Comparison of ENCODE assay signal across 20 cellular contexts in genomic region chr22:26768986-26769385, GRCh38.
"Had no signal": no experiment of that assay in that cellular context is flagged by ENCODE, and none has a peak within 500 bp of the region (broad histone marks: within the 10 kb centered on the region; RNA-seq: fewer than 3 reads in every experiment).

No MANE protein-coding gene starts in this region.

- FAIRE-seq: keratinocyte had no signal

- H3K4me3 ChIP-seq: adrenal gland, dorsolateral prefrontal cortex, gastrocnemius medialis, lung, sigmoid colon, spleen, thoracic aorta had no signal

- H3K4me3 Mint-ChIP-seq: activated CD4-positive, alpha-beta T cell treated with anti-CD3 and anti-CD28 coated beads, Interleukin-2, amount 10 ng/mL, durations not matched to agents 7 days and 5 days; mesothelial cell of epicardium; natural killer cell treated with Interleukin-12 subunit alpha and Interleukin-12 subunit beta and Interleukin-15 and Interleukin-18, amount 100 ng/mL, for 72 hours; stimulated activated naive B cell treated with anti-CD40 and anti-IgM and Interleukin-4, amounts not matched to agents 10 μg/mL and 1 μg/mL and 100 μg/mL, for 72 hours; T-cell had no signal

- H3K27ac Mint-ChIP-seq: activated CD4-positive, alpha-beta T cell treated with anti-CD3 and anti-CD28 coated beads, Interleukin-2, amount 10 ng/mL, durations not matched to agents 7 days and 5 days; mesothelial cell of epicardium; natural killer cell treated with Interleukin-12 subunit alpha and Interleukin-12 subunit beta and Interleukin-15 and Interleukin-18, amount 100 ng/mL, for 72 hours; stimulated activated naive B cell treated with anti-CD40 and anti-IgM and Interleukin-4, amounts not matched to agents 10 μg/mL and 1 μg/mL and 100 μg/mL, for 72 hours; T-cell had no signal

- H3K27me3 Mint-ChIP-seq: activated CD4-positive, alpha-beta T cell treated with anti-CD3 and anti-CD28 coated beads, Interleukin-2, amount 10 ng/mL, durations not matched to agents 7 days and 5 days; natural killer cell treated with Interleukin-12 subunit alpha and Interleukin-12 subunit beta and Interleukin-15 and Interleukin-18, amount 100 ng/mL, for 72 hours; stimulated activated naive B cell treated with anti-CD40 and anti-IgM and Interleukin-4, amounts not matched to agents 10 μg/mL and 1 μg/mL and 100 μg/mL, for 72 hours; T-cell had no signal

- DNase-seq: activated CD4-positive, alpha-beta T cell treated with anti-CD3 and anti-CD28 coated beads, Interleukin-2, amount 10 ng/mL, durations not matched to agents 7 days and 5 days; activated CD8-positive, alpha-beta memory T cell treated with anti-CD3 and anti-CD28 coated beads, Interleukin-2, amount 50 U/mL, for 48 hours; activated gamma-delta T cell treated with Interleukin-2 at 50 U/mL for 16 hours; adrenal gland; dorsolateral prefrontal cortex; gastrocnemius medialis; head of caudate nucleus; sigmoid colon; spleen; stimulated activated naive B cell treated with anti-CD40 and anti-IgM and Interleukin-4, amounts not matched to agents 10 μg/mL and 1 μg/mL and 100 μg/mL, for 72 hours; T-cell; T-helper 9 cell had no signal

- H3K27me3 ChIP-seq: adrenal gland, dorsolateral prefrontal cortex, gastrocnemius medialis, sigmoid colon, spleen had no signal

- H3K9me3 ChIP-seq: adrenal gland, gastrocnemius medialis, thoracic aorta had no signal

- ATAC-seq: activated CD4-positive, CD25-positive, alpha-beta regulatory T cell treated with anti-CD3 and anti-CD28 coated beads, Interleukin-2, amount 50 U/mL, for 24 hours; activated naive CD4-positive, alpha-beta T cell treated with anti-CD3 and anti-CD28 coated beads, Interleukin-2, amount 50 U/mL, for 72 hours; gastrocnemius medialis; natural killer cell treated with Interleukin-12 subunit alpha and Interleukin-12 subunit beta and Interleukin-15 and Interleukin-18, amount 100 ng/mL, for 72 hours; stimulated activated naive B cell treated with anti-CD40 and anti-IgM and Interleukin-4, amounts not matched to agents 10 μg/mL and 1 μg/mL and 100 μg/mL, for 72 hours; T-cell had no signal

- H3K27ac ChIP-seq: adrenal gland, dorsolateral prefrontal cortex, epithelial cell of prostate, gastrocnemius medialis, sigmoid colon, spleen, thoracic aorta had no signal

- H3K9me3 Mint-ChIP-seq: mesothelial cell of epicardium; natural killer cell treated with Interleukin-12 subunit alpha and Interleukin-12 subunit beta and Interleukin-15 and Interleukin-18, amount 100 ng/mL, for 72 hours had no signal

- H3K4me1 Mint-ChIP-seq: stimulated activated naive B cell treated with anti-CD40 and anti-IgM and Interleukin-4, amounts not matched to agents 10 μg/mL and 1 μg/mL and 100 μg/mL, for 72 hours had no signal

- H3K36me3 ChIP-seq: adrenal gland, gastrocnemius medialis, sigmoid colon, thoracic aorta had no signal

- H3K4me1 ChIP-seq: gastrocnemius medialis, spleen had no signal
